In genomic region chr17:56831364-56832095, GRCh38 we compare ENCODE assay signal across 13 cellular contexts. TPM values are rescaled to one million over a fixed set of nuclear protein-coding genes. Genes with fewer than 3 reads are reported as not detected.
A peak's percentile ranks its signal among the peaks of the same experiment; 100 is the strongest.
DNase-seq lines count a peak whose midpoint lies in the region; ATAC-seq and TF ChIP-seq lines count a peak whose summit lies in the region.
"Had no signal": no experiment of that assay in that cellular context is flagged by ENCODE, and none has a peak within 500 bp of the region (broad histone marks: within the 10 kb centered on the region; RNA-seq: fewer than 3 reads in every experiment).

No MANE protein-coding gene starts in this region.

- peak overlapping the region; percentile 30 for H3K27ac Mint-ChIP-seq in activated CD8-positive, alpha-beta memory T cell treated with anti-CD3 and anti-CD28 coated beads, Interleukin-2, amount 10 ng/mL, durations not matched to agents 7 days and 5 days
- peak overlapping the region in 6 of 8 donors; percentile 26 to 98 (median 88) for H3K27ac Mint-ChIP-seq in CD8-positive, alpha-beta memory T cell
- H3K27ac Mint-ChIP-seq in activated B cell treated with CpG ODN at 0.5 μM for 24 hours (no peak overlapping the region), memory B cell (peak overlapping the region; percentile 43), glutamatergic neuron (ENCODE audit: unreplicated experiment) (no peak overlapping the region)

- H3K4me1 ChIP-seq in CD8-positive, alpha-beta memory T cell (ENCODE audit: insufficient read depth, low read length) = peaks cover 36% of the 10 kb centered on the region

- H3K9me3 ChIP-seq in CD8-positive, alpha-beta memory T cell (ENCODE audit: low read length) = no peaks in the 10 kb centered on the region
- H3K9me3 ChIP-seq: SJCRH30 had no signal

- H3K36me3 ChIP-seq in CD8-positive, alpha-beta memory T cell (ENCODE audit: insufficient read depth, low read length) = no peaks in the 10 kb centered on the region
- H3K36me3 ChIP-seq: SJCRH30 had no signal

- peak overlapping the region; percentile 11 for H3K4me3 Mint-ChIP-seq in activated CD8-positive, alpha-beta memory T cell treated with anti-CD3 and anti-CD28 coated beads, Interleukin-2, amount 10 ng/mL, durations not matched to agents 7 days and 5 days
- peak overlapping the region in 6 of 7 donors; percentile 17 to 95 (median 60) for H3K4me3 Mint-ChIP-seq in CD8-positive, alpha-beta memory T cell
- H3K4me3 Mint-ChIP-seq in activated B cell treated with CpG ODN at 0.5 μM for 24 hours = peak overlapping the region; percentile 2
- no peak overlapping the region for H3K4me3 Mint-ChIP-seq in memory B cell
- H3K4me3 Mint-ChIP-seq in glutamatergic neuron (ENCODE audit: unreplicated experiment) = no peak overlapping the region

- H3K27me3 ChIP-seq in CD8-positive, alpha-beta memory T cell (ENCODE audit: insufficient read depth, low read length, poor library complexity, severe bottlenecking) = no peaks in the 10 kb centered on the region
- H3K27me3 ChIP-seq: SJCRH30 had no signal

- H3K4me3 ChIP-seq in CD8-positive, alpha-beta memory T cell (ENCODE audit: low read length) = no peak overlapping the region
- H3K4me3 ChIP-seq: SJCRH30 had no signal

- no peak for DNase-seq in activated CD8-positive, alpha-beta memory T cell treated with anti-CD3 and anti-CD28 coated beads, Interleukin-2, amount 10 ng/mL, durations not matched to agents 7 days and 5 days
- no peak for DNase-seq in activated CD8-positive, alpha-beta memory T cell treated with anti-CD3 and anti-CD28 coated beads, Interleukin-2, amount 50 U/mL, for 48 hours
- DNase-seq in CD8-positive, alpha-beta memory T cell = no peak
- DNase-seq in activated B cell treated with CpG ODN at 0.5 μM for 24 hours (no peak), memory B cell (ENCODE audit: low spot score in 2 of 2) (no peak), NCI-H748 (lab: John Stamatoyannopoulos, UW; ENCODE audit: unreplicated experiment) (no peak), glutamatergic neuron (no peak)
- no peak for DNase-seq in activated CD4-positive, alpha-beta T cell treated with anti-CD3 and anti-CD28 coated beads, Interleukin-2, amount 50 U/mL, for 4 hours
- DNase-seq: NCI-H146; NCI-H226; SJCRH30; stimulated activated naive CD4-positive, alpha-beta T cell treated with Interleukin-2 at 50 U/mL for 16 hours had no signal

- H3K27ac ChIP-seq in CD8-positive, alpha-beta memory T cell (ENCODE audit: low read depth, low read length) = no peak overlapping the region
- H3K27ac ChIP-seq: SJCRH30 had no signal

- no peaks in the 10 kb centered on the region for H3K27me3 Mint-ChIP-seq in activated CD8-positive, alpha-beta memory T cell treated with anti-CD3 and anti-CD28 coated beads, Interleukin-2, amount 10 ng/mL, durations not matched to agents 7 days and 5 days
- H3K27me3 Mint-ChIP-seq in CD8-positive, alpha-beta memory T cell = no peaks in the 10 kb centered on the region
- no peaks in the 10 kb centered on the region for H3K27me3 Mint-ChIP-seq in activated B cell treated with CpG ODN at 0.5 μM for 24 hours
- no peaks in the 10 kb centered on the region for H3K27me3 Mint-ChIP-seq in memory B cell
- peaks cover 8% of the 10 kb centered on the region for H3K27me3 Mint-ChIP-seq in glutamatergic neuron (ENCODE audit: unreplicated experiment)

- CTCF ChIA-PET in activated CD8-positive, alpha-beta memory T cell treated with anti-CD3 and anti-CD28 coated beads, Interleukin-2, amount 10 ng/mL, durations not matched to agents 7 days and 5 days (lab: Charles Lee) = interaction anchor here (2.0 to 5.0 kb wide), 2 partner anchors 12 to 123 kb away, joined by 4 to 36 read pairs; no protein-coding TSS in a partner anchor
- CTCF ChIA-PET in CD8-positive, alpha-beta memory T cell (lab: Charles Lee) = interaction anchor here (0.8 to 7.7 kb wide), 3 partner anchors 12 to 109 kb away, joined by 3 to 42 read pairs (median 4); no protein-coding TSS in a partner anchor
- CTCF ChIA-PET in activated B cell treated with CpG ODN at 0.5 μM for 24 hours (lab: Charles Lee) = interaction anchor here (0.9 kb wide), 1 partner anchor 12 kb away, joined by 3 read pairs; no protein-coding TSS in a partner anchor

- H3K36me3 Mint-ChIP-seq in activated CD8-positive, alpha-beta memory T cell treated with anti-CD3 and anti-CD28 coated beads, Interleukin-2, amount 10 ng/mL, durations not matched to agents 7 days and 5 days = peaks cover 24% of the 10 kb centered on the region
- H3K36me3 Mint-ChIP-seq in CD8-positive, alpha-beta memory T cell = peaks cover 0 to 41% (median 2%) of the 10 kb centered on the region in 3 donors
- peaks cover 31% of the 10 kb centered on the region for H3K36me3 Mint-ChIP-seq in activated B cell treated with CpG ODN at 0.5 μM for 24 hours (ENCODE audit: low read depth)
- peaks cover 7% of the 10 kb centered on the region for H3K36me3 Mint-ChIP-seq in memory B cell
- no peaks in the 10 kb centered on the region for H3K36me3 Mint-ChIP-seq in glutamatergic neuron (ENCODE audit: unreplicated experiment)

- ATAC-seq in activated CD8-positive, alpha-beta memory T cell treated with anti-CD3 and anti-CD28 coated beads, Interleukin-2, amount 10 ng/mL, durations not matched to agents 7 days and 5 days = no peak
- ATAC-seq in activated B cell treated with CpG ODN at 0.5 μM for 24 hours (ENCODE audit: low read depth) (no peak), memory B cell (ENCODE audit: low read depth) (no peak)
- ATAC-seq: left lobe of liver had no signal

- H3K4me1 Mint-ChIP-seq in activated CD8-positive, alpha-beta memory T cell treated with anti-CD3 and anti-CD28 coated beads, Interleukin-2, amount 10 ng/mL, durations not matched to agents 7 days and 5 days = peaks cover 35% of the 10 kb centered on the region
- peaks cover 31 to 51% (median 48%) of the 10 kb centered on the region in 3 donors for H3K4me1 Mint-ChIP-seq in CD8-positive, alpha-beta memory T cell
- H3K4me1 Mint-ChIP-seq in activated B cell treated with CpG ODN at 0.5 μM for 24 hours (peaks cover 34% of the 10 kb centered on the region), memory B cell (peaks cover 24% of the 10 kb centered on the region), glutamatergic neuron (ENCODE audit: low read depth, unreplicated experiment) (peaks cover 1% of the 10 kb centered on the region)

- POLR2A ChIA-PET in CD8-positive, alpha-beta memory T cell (lab: Charles Lee) = no interaction called here
- POLR2A ChIA-PET in activated B cell treated with CpG ODN at 0.5 μM for 24 hours (lab: Charles Lee) = no interaction called here

- no peak for TF ChIP-seq CTCF in activated B cell treated with CpG ODN at 0.5 μM for 24 hours (IDR thresholded peaks at IDR 0.05)
- TF ChIP-seq CTCF in glutamatergic neuron (IDR thresholded peaks at IDR 0.05; ENCODE audit: partially characterized antibody, unreplicated experiment) = no peak

- intact Hi-C loops in activated B cell treated with CpG ODN at 0.5 μM for 24 hours (cut with micrococcal nuclease) = loop anchor here (2.0 to 10.0 kb wide), 4 partner anchors 51 to 1175 kb away; partner anchors contain the start of genes MRPS23, MSI2 and SRSF1

- H3K9me3 Mint-ChIP-seq in activated CD8-positive, alpha-beta memory T cell treated with anti-CD3 and anti-CD28 coated beads, Interleukin-2, amount 10 ng/mL, durations not matched to agents 7 days and 5 days (ENCODE audit: low read depth) = no peaks in the 10 kb centered on the region
- no peaks in the 10 kb centered on the region for H3K9me3 Mint-ChIP-seq in CD8-positive, alpha-beta memory T cell
- H3K9me3 Mint-ChIP-seq in activated B cell treated with CpG ODN at 0.5 μM for 24 hours (no peaks in the 10 kb centered on the region), memory B cell (no peaks in the 10 kb centered on the region), glutamatergic neuron (ENCODE audit: unreplicated experiment) (peaks cover 5% of the 10 kb centered on the region)

RNA-seq across cellular contexts. Expression of gene C17orf67, which starts 2.2 kb away (rescaled TPM):
- 1 to 10 TPM; 4.2 to 5.7 TPM for total RNA-seq in activated CD8-positive, alpha-beta memory T cell treated with anti-CD3 and anti-CD28 coated beads, Interleukin-2, amount 10 ng/mL, durations not matched to agents 7 days and 5 days
- total RNA-seq in CD8-positive, alpha-beta memory T cell = 1 to 10 TPM; 3.2 to 4.6 TPM
- polyA plus RNA-seq in CD8-positive, alpha-beta memory T cell = 2.5 TPM
- 3.3 and 4.0 TPM in 2 replicates for total RNA-seq in activated B cell treated with CpG ODN at 0.5 μM for 24 hours
- not detected for total RNA-seq in glutamatergic neuron (ENCODE audit: unreplicated experiment)

RNA-seq across cellular contexts. Expression of gene DGKE, which starts 2.4 kb away (rescaled TPM):
- 10 to 100 TPM; 30.6 to 36.4 TPM for total RNA-seq in activated CD8-positive, alpha-beta memory T cell treated with anti-CD3 and anti-CD28 coated beads, Interleukin-2, amount 10 ng/mL, durations not matched to agents 7 days and 5 days
- 10 to 100 TPM; 26.7 to 30.5 TPM for total RNA-seq in CD8-positive, alpha-beta memory T cell
- polyA plus RNA-seq in CD8-positive, alpha-beta memory T cell = 4.9 TPM
- total RNA-seq in activated B cell treated with CpG ODN at 0.5 μM for 24 hours (15.4 and 20.3 TPM in 2 replicates), glutamatergic neuron (ENCODE audit: unreplicated experiment) (2.8 TPM)

Comparison
In these comparisons a context has a peak if more than half of its experiments do, and no peak if none do; other contexts are left out.
1. H3K27ac Mint-ChIP-seq: peak in activated CD8-positive, alpha-beta memory T cell treated with anti-CD3 and anti-CD28 coated beads, Interleukin-2, amount 10 ng/mL, durations not matched to agents 7 days and 5 days (single experiment), CD8-positive, alpha-beta memory T cell (6 of 8) and memory B cell (single experiment); none in activated B cell treated with CpG ODN at 0.5 μM for 24 hours (single experiment) and glutamatergic neuron (single experiment).
2. H3K4me3 Mint-ChIP-seq: peak in activated CD8-positive, alpha-beta memory T cell treated with anti-CD3 and anti-CD28 coated beads, Interleukin-2, amount 10 ng/mL, durations not matched to agents 7 days and 5 days (single experiment), CD8-positive, alpha-beta memory T cell (6 of 7) and activated B cell treated with CpG ODN at 0.5 μM for 24 hours (single experiment); none in memory B cell (single experiment) and glutamatergic neuron (single experiment).